Comparison of ENCODE assay signal across 8 cellular contexts in the genomic region with DNA sequence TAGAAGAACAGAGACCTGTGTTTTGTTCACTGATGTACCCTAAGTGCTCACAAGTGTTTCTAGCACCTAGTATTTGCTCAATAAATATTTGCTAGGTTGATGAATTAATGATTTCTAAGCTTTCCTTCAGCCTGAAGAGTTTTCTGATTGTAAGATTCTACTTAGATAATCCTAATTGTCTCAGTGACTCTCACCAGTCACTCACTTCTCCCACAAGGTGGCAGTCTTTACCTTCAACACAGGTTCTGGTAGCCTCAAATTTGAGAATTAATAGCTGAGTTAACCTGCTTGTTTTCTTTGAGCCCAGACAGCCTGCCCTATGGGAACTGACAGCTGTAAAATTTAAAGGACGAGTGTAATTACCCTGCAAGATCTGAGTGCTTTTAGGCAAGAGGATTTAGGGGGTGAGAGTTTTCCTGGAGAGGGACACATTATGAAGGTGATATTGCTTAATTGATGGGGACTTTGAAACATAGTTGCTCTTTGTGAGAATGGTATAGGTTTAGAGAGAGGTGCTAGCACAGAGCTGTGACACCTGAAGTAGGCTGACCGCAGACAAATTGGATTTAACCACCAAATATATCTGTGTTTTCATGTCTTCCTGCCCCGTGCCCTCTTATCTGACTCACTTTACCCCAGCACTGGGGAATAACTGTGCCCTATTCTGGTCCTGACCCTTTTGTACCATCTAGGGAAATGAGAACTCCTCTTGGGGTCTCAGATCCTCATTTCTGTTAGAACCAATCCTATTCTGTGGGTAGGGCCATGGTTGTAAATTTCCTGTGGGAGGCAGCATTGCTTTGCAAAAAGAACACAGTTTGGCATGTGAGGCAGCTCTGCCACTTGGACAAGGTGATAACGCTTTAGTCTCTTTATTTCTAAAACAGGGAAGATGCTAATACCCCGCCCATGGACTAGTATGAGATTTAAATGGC. TPM values are rescaled to one million over a fixed set of nuclear protein-coding genes. Genes with fewer than 3 reads are reported as not detected.
DNase-seq lines count a peak whose midpoint lies in the region; ATAC-seq and TF ChIP-seq lines count a peak whose summit lies in the region.

No MANE protein-coding gene starts in this region.

- POLR2A ChIA-PET in BJ (lab: Charles Lee) (interaction anchor here (0.6 kb wide), 1 partner anchor 8 kb away, joined by 3 read pairs; no protein-coding TSS in a partner anchor), activated B cell treated with CpG ODN at 0.5 μM for 24 hours (lab: Charles Lee) (interaction anchor here (1.0 to 1.1 kb wide), 2 partner anchors 77 to 150 kb away, joined by 4 read pairs; no protein-coding TSS in a partner anchor)

- in situ Hi-C loops in GM13977 (cut with MboI; ENCODE audit: low pct_unique_long_range_greater_than_20kb, low sequenced_read_pairs, unreplicated experiment): loop anchor here (10.0 kb wide), 1 partner anchor 149 kb away; no protein-coding TSS in a partner anchor

- H3K9me3 Mint-ChIP-seq in activated B cell treated with CpG ODN at 0.5 μM for 24 hours: no peaks in the 10 kb centered on the region
- H3K9me3 Mint-ChIP-seq in nephron progenitor cell: no peaks in the 10 kb centered on the region

- H3K36me3 Mint-ChIP-seq in activated B cell treated with CpG ODN at 0.5 μM for 24 hours (ENCODE audit: low read depth) (no peaks in the 10 kb centered on the region), nephron progenitor cell (ENCODE audit: low read depth) (no peaks in the 10 kb centered on the region)

- ATAC-seq in HG02938 (IDR thresholded peaks at IDR 0.05; ENCODE audit: unreplicated experiment) (peak; percentile 25), activated B cell treated with CpG ODN at 0.5 μM for 24 hours (ENCODE audit: low read depth) (peak; percentile 81)

- H3K27me3 ChIP-seq in BJ (ENCODE audit: control insufficient read depth, insufficient read depth, low read length): peaks cover 3% of the 10 kb centered on the region; the same call in 1 of the 2 replicates

- peaks cover 50% of the 10 kb centered on the region for H3K4me1 Mint-ChIP-seq in activated B cell treated with CpG ODN at 0.5 μM for 24 hours
- H3K4me1 Mint-ChIP-seq in nephron progenitor cell: no peaks in the 10 kb centered on the region

- H3K27me3 Mint-ChIP-seq in activated B cell treated with CpG ODN at 0.5 μM for 24 hours: no peaks in the 10 kb centered on the region
- H3K27me3 Mint-ChIP-seq in nephron progenitor cell (ENCODE audit: low read depth, poor library complexity): peaks cover 54% of the 10 kb centered on the region

- no peaks in the 10 kb centered on the region for H3K36me3 ChIP-seq in BJ (ENCODE audit: control insufficient read depth, insufficient read depth, low read length)

- intact Hi-C loops in activated B cell treated with CpG ODN at 0.5 μM for 24 hours (cut with micrococcal nuclease): loop anchor here (1.0 to 5.0 kb wide), 7 partner anchors 75 to 636 kb away; no protein-coding TSS in a partner anchor

- no peak overlapping the region for H3K4me3 ChIP-seq in BJ (ENCODE audit: low read depth, low read length)

- TF ChIP-seq CTCF in BJ (IDR thresholded peaks at IDR 0.05; ENCODE audit: insufficient read depth, low read depth, low read length): peak; percentile 71
- peak; percentile 78 for TF ChIP-seq CTCF in GM13977 (IDR thresholded peaks at IDR 0.05; ENCODE audit: extremely low read depth, insufficient read depth, missing control alignments)
- TF ChIP-seq CTCF in activated B cell treated with CpG ODN at 0.5 μM for 24 hours (IDR thresholded peaks at IDR 0.05): peak; percentile 20
- TF ChIP-seq CTCF in nephron progenitor cell (IDR thresholded peaks at IDR 0.05): peak; percentile 72

- H3K4me3 Mint-ChIP-seq in activated B cell treated with CpG ODN at 0.5 μM for 24 hours (no peak overlapping the region), nephron progenitor cell (no peak overlapping the region)

- CTCF ChIA-PET in BJ (lab: Yijun Ruan, JAX): interaction anchor here (0.6 to 6.8 kb wide), 30 partner anchors 10 to 335 kb away, joined by 3 to 45 read pairs (median 4); a partner anchor contains a TSS
- CTCF ChIA-PET in activated B cell treated with CpG ODN at 0.5 μM for 24 hours (lab: Charles Lee): interaction anchor here (0.6 to 7.6 kb wide), 22 partner anchors 17 to 560 kb away, joined by 3 to 98 read pairs (median 6); a partner anchor contains a TSS

- H3K27ac Mint-ChIP-seq in activated B cell treated with CpG ODN at 0.5 μM for 24 hours (no peak overlapping the region), nephron progenitor cell (no peak overlapping the region)

- DNase-seq in BJ (ENCODE audit: low read depth) (no peak), GM13977 (ENCODE audit: low spot score) (peak; percentile 25), NCI-H2196 treated with DMSO at 0.1 percent for 48 hours (lab: John Stamatoyannopoulos, UW; ENCODE audit: unreplicated experiment) (peak; percentile 2), activated B cell treated with CpG ODN at 0.5 μM for 24 hours (no peak), fibroblast of gingiva (ENCODE audit: low read depth) (peak; percentile 32), nephron progenitor cell (peak; percentile 47), ureter (ENCODE audit: low spot score) (no peak)

RNA-seq across cellular contexts. Expression of a gene that starts 27.7 kb away (rescaled TPM):
- polyA plus RNA-seq in BJ (2011; rRNA removed): not detected in 2 replicates
- polyA minus RNA-seq in BJ (2011; rRNA and poly(A)+ RNA removed): 0.10 TPM in 1 of 2 replicates, not detected in the other
- total RNA-seq in activated B cell treated with CpG ODN at 0.5 μM for 24 hours (5.0 and 5.8 TPM in 2 replicates), ureter (2.6 TPM)

Comparison
In these comparisons a context has a peak if more than half of its experiments do, and no peak if none do; other contexts are left out.
1. DNase-seq: peak in GM13977 (single experiment), NCI-H2196 treated with DMSO at 0.1 percent for 48 hours (single experiment), fibroblast of gingiva (single experiment) and nephron progenitor cell (single experiment); none in BJ (single experiment), activated B cell treated with CpG ODN at 0.5 μM for 24 hours (single experiment) and ureter (single experiment).
2. CTCF ChIP-seq: peak in every context shown above with its lines; median percentile 78 in GM13977; 72 in nephron progenitor cell; 71 in BJ; 20 in activated B cell treated with CpG ODN at 0.5 μM for 24 hours.